Comparison of ENCODE assay signal across 17 cellular contexts in genomic region chr4:76782837-76783236, GRCh38.
DNase-seq lines count a peak whose midpoint lies in the region; ATAC-seq and TF ChIP-seq lines count a peak whose summit lies in the region.
"Had no signal": no experiment of that assay in that cellular context is flagged by ENCODE, and none has a peak within 500 bp of the region (broad histone marks: within the 10 kb centered on the region; RNA-seq: fewer than 3 reads in every experiment).

No MANE protein-coding gene starts in this region.

- H3K36me3 ChIP-seq in ACC112 (ENCODE audit: insufficient read depth, low read length) (no peaks in the 10 kb centered on the region), Caco-2 (ENCODE audit: control insufficient read depth, insufficient read depth, low read length) (no peaks in the 10 kb centered on the region; the same call in 1 of the 2 replicates)
- H3K36me3 ChIP-seq: ovary had no signal

- H3K27ac ChIP-seq in ACC112 (ENCODE audit: low read depth, low read length), result peak overlapping the region; percentile 88
- H3K27ac ChIP-seq: cardiac muscle cell, ovary had no signal

- TF ChIP-seq CTCF in Caco-2 (IDR thresholded peaks at IDR 0.05; ENCODE audit: insufficient read depth in 1 of 2, low read depth in 1 of 2, low read length in 1 of 2, severe bottlenecking in 1 of 2, unreplicated experiment in 1 of 2), result no peak

- H3K4me1 ChIP-seq in ACC112 (ENCODE audit: control insufficient read depth, insufficient read depth, low read length, unreplicated experiment), result peaks cover 38% of the 10 kb centered on the region
- peaks cover 22% of the 10 kb centered on the region for H3K4me1 ChIP-seq in Caco-2

- H3K4me3 ChIP-seq in ACC112 (ENCODE audit: low read depth, low read length) (peak overlapping the region; percentile 62), Caco-2 (ENCODE audit: low read depth, low read length) (no peak overlapping the region)
- H3K4me3 ChIP-seq: cardiac muscle cell, esophagus squamous epithelium, ovary had no signal

- H3K9me3 ChIP-seq in Caco-2, result no peaks in the 10 kb centered on the region
- H3K9me3 ChIP-seq: esophagus squamous epithelium, ovary had no signal

- H3K79me2 ChIP-seq in ACC112 (ENCODE audit: control insufficient read depth, insufficient read depth, low read length, unreplicated experiment), result no peaks in the 10 kb centered on the region

- H3K27ac Mint-ChIP-seq in Caco-2 (ENCODE audit: unreplicated experiment), result no peak overlapping the region
- H3K27ac Mint-ChIP-seq in activated CD4-positive, alpha-beta T cell treated with anti-CD3 and anti-CD28 coated beads for 36 hours, result no peak overlapping the region
- H3K27ac Mint-ChIP-seq: B cell had no signal

- H3K4me1 Mint-ChIP-seq in Caco-2 (ENCODE audit: low read depth, unreplicated experiment), result peaks cover 13% of the 10 kb centered on the region
- H3K4me1 Mint-ChIP-seq in activated CD4-positive, alpha-beta T cell treated with anti-CD3 and anti-CD28 coated beads for 36 hours, result no peaks in the 10 kb centered on the region
- H3K4me1 Mint-ChIP-seq: B cell had no signal

- H3K36me3 Mint-ChIP-seq in Caco-2 (ENCODE audit: insufficient read depth, unreplicated experiment), result peaks cover 34% of the 10 kb centered on the region
- no peaks in the 10 kb centered on the region for H3K36me3 Mint-ChIP-seq in activated CD4-positive, alpha-beta T cell treated with anti-CD3 and anti-CD28 coated beads for 36 hours (ENCODE audit: low read depth)

- peak overlapping the region; percentile 27 for H2AFZ ChIP-seq in ACC112 (ENCODE audit: low read length, unreplicated experiment)

- DNase-seq in HS-5 (ENCODE audit: low read depth) (peak; percentile 60), amniotic epithelial cell (ENCODE audit: low read depth) (peak; percentile 83), hepatic stellate cell (ENCODE audit: low spot score) (peak; percentile 66), NCI-H1092 (lab: John Stamatoyannopoulos, UW) (no peak), Caco-2 (no peak)
- no peak for DNase-seq in activated CD4-positive, alpha-beta T cell treated with anti-CD3 and anti-CD28 coated beads for 36 hours
- DNase-seq: activated T-cell treated with anti-CD3 and anti-CD28 coated beads, Interleukin-2, amount 50 U/mL, for 48 hours; esophagus squamous epithelium; H7; ovary; SHP77; stimulated activated CD4-positive, alpha-beta T cell treated with anti-CD3 and anti-CD28 coated beads, Interleukin-4, amount 100 ng/mL, for 1 hour had no signal

- intact Hi-C loops in Caco-2 (cut with micrococcal nuclease; ENCODE audit: unreplicated experiment), result loop anchor here (1.0 to 5.0 kb wide), 3 partner anchors 15 to 114 kb away; partner anchors contain the start of gene SOWAHB
- intact Hi-C loops in activated CD4-positive, alpha-beta T cell treated with anti-CD3 and anti-CD28 coated beads for 36 hours (cut with DNase I, micrococcal nuclease), result no loop called here

- H3K27me3 ChIP-seq in ACC112 (ENCODE audit: insufficient read depth, low read length) (no peaks in the 10 kb centered on the region), Caco-2 (replicated peaks; ENCODE audit: control insufficient read depth, insufficient read depth, low read length) (no peaks in the 10 kb centered on the region)
- H3K27me3 ChIP-seq: cardiac muscle cell, esophagus squamous epithelium, ovary had no signal

- H3K27me3 Mint-ChIP-seq in Caco-2 (ENCODE audit: insufficient read depth, unreplicated experiment), result no peaks in the 10 kb centered on the region
- peaks cover 3% of the 10 kb centered on the region for H3K27me3 Mint-ChIP-seq in activated CD4-positive, alpha-beta T cell treated with anti-CD3 and anti-CD28 coated beads for 36 hours

- no peak overlapping the region for H3K4me3 Mint-ChIP-seq in Caco-2 (ENCODE audit: unreplicated experiment)
- no peak overlapping the region for H3K4me3 Mint-ChIP-seq in activated CD4-positive, alpha-beta T cell treated with anti-CD3 and anti-CD28 coated beads for 36 hours
- H3K4me3 Mint-ChIP-seq: B cell had no signal

- no peak for ATAC-seq in GM18498 (IDR thresholded peaks at IDR 0.05; ENCODE audit: unreplicated experiment)
- ATAC-seq in activated CD4-positive, alpha-beta T cell treated with anti-CD3 and anti-CD28 coated beads for 36 hours, result no peak
- ATAC-seq: activated CD4-positive, CD25-positive, alpha-beta regulatory T cell treated with anti-CD3 and anti-CD28 coated beads, Interleukin-2, amount 50 U/mL, for 24 hours had no signal

- no TSS peak for BruUV-seq in Caco-2 (replicated peaks; lab: Mats Ljungman, UMichigan)

- H3K9me3 Mint-ChIP-seq in Caco-2 (ENCODE audit: unreplicated experiment), result no peaks in the 10 kb centered on the region
- H3K9me3 Mint-ChIP-seq in activated CD4-positive, alpha-beta T cell treated with anti-CD3 and anti-CD28 coated beads for 36 hours (ENCODE audit: low read depth), result no peaks in the 10 kb centered on the region

- POLR2A ChIA-PET in Caco-2 (lab: Charles Lee), result interaction anchor here (0.5 kb wide), 1 partner anchor 167 kb away, joined by 3 read pairs; the partner anchor contains the start of gene SEPTIN11
- POLR2A ChIA-PET in activated CD4-positive, alpha-beta T cell treated with anti-CD3 and anti-CD28 coated beads for 36 hours (lab: Charles Lee), result no interaction called here

- CTCF ChIA-PET in Caco-2 (lab: Charles Lee), result no interaction called here
- CTCF ChIA-PET in activated CD4-positive, alpha-beta T cell treated with anti-CD3 and anti-CD28 coated beads for 36 hours (lab: Charles Lee), result no interaction called here

Comparison
In these comparisons a context has a peak if more than half of its experiments do, and no peak if none do; other contexts are left out.
1. DNase-seq: peak in HS-5 (single experiment), amniotic epithelial cell (single experiment) and hepatic stellate cell (single experiment); none in NCI-H1092 (single experiment), Caco-2 (0 of 2) and activated CD4-positive, alpha-beta T cell treated with anti-CD3 and anti-CD28 coated beads for 36 hours (single experiment).